In the genomic region with DNA sequence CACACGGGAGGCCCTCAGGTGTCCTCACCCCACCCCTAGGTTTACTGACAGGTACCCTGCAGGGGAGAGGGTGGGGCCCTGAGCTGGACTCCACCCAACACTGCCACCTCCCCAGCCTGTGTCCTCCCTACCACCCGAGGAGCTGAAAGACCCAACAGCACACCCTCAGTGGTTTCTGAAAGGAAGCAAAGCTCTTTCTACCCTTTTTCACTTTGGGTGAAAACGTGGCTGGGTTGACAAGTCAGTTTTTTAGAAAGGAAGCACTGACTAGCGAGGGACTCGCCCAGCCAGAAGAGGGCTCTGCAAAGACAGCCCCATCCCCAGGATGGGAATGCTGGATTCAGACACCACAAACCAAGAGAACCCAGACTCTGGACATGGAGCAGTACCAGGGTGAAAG, we compare ENCODE assay signal across 15 cellular contexts. TPM values are rescaled to one million over a fixed set of nuclear protein-coding genes. Genes with fewer than 3 reads are reported as not detected.
DNase-seq lines count a peak whose midpoint lies in the region; ATAC-seq and TF ChIP-seq lines count a peak whose summit lies in the region.
"Not testable (repeated sequence)": the region's sequence is repeated elsewhere in the genome, so short reads cannot be mapped to it uniquely, and the experiment has no call there.
"Had no signal": no experiment of that assay in that cellular context is flagged by ENCODE, and none has a peak within 500 bp of the region (broad histone marks: within the 10 kb centered on the region; RNA-seq: fewer than 3 reads in every experiment).

No MANE protein-coding gene starts in this region.

- not testable (repeated sequence) for H3K4me3 Mint-ChIP-seq in activated CD4-positive, alpha-beta memory T cell treated with anti-CD3 and anti-CD28 coated beads for 36 hours; endothelial cell (ENCODE audit: unreplicated experiment)
- peak overlapping the region; percentile 18 for H3K4me3 Mint-ChIP-seq in activated naive CD8-positive, alpha-beta T cell treated with anti-CD3 and anti-CD28 coated beads for 36 hours
- H3K4me3 Mint-ChIP-seq in natural killer cell treated with Interleukin-12 subunit alpha and Interleukin-12 subunit beta and Interleukin-15 and Interleukin-18, amount 100 ng/mL, for 72 hours, result peak overlapping the region; percentile 74

- H3K27me3 ChIP-seq in DND-41 (ENCODE audit: insufficient read depth, low read length, poor library complexity); KMS-11 (ENCODE audit: insufficient read depth, low read depth): not testable (repeated sequence)

- not testable (repeated sequence) for DNase-seq in DND-41; activated naive CD8-positive, alpha-beta T cell treated with anti-CD3 and anti-CD28 coated beads for 36 hours; endothelial cell (ENCODE audit: low spot score); natural killer cell treated with Interleukin-12 subunit alpha and Interleukin-12 subunit beta and Interleukin-15 and Interleukin-18, amount 100 ng/mL, for 72 hours (ENCODE audit: low spot score)
- DNase-seq in activated CD4-positive, alpha-beta memory T cell treated with anti-CD3 and anti-CD28 coated beads for 36 hours, result peak; percentile 13

- H3K27ac Mint-ChIP-seq in activated CD4-positive, alpha-beta memory T cell treated with anti-CD3 and anti-CD28 coated beads for 36 hours, result peak overlapping the region; percentile 54
- H3K27ac Mint-ChIP-seq in activated naive CD8-positive, alpha-beta T cell treated with anti-CD3 and anti-CD28 coated beads for 36 hours, result not testable (repeated sequence)
- peak overlapping the region; percentile 5 for H3K27ac Mint-ChIP-seq in endothelial cell (ENCODE audit: unreplicated experiment)
- H3K27ac Mint-ChIP-seq in natural killer cell treated with Interleukin-12 subunit alpha and Interleukin-12 subunit beta and Interleukin-15 and Interleukin-18, amount 100 ng/mL, for 72 hours, result peak overlapping the region; percentile 84 to 93

- not testable (repeated sequence) for H4K20me1 ChIP-seq in DND-41 (ENCODE audit: insufficient read depth, low read length); KMS-11 (ENCODE audit: insufficient read depth)

- CTCF ChIA-PET in activated CD4-positive, alpha-beta memory T cell treated with anti-CD3 and anti-CD28 coated beads for 36 hours (lab: Charles Lee), result not testable (repeated sequence)

- peaks cover 12% of the 10 kb centered on the region for H3K79me2 ChIP-seq in DND-41 (ENCODE audit: insufficient read depth, low read length)
- not testable (repeated sequence) for H3K79me2 ChIP-seq in KMS-11 (ENCODE audit: insufficient read depth, low read depth)

- H2AFZ ChIP-seq in DND-41 (ENCODE audit: low read depth, low read length); KMS-11 (ENCODE audit: low read depth): not testable (repeated sequence)

- not testable (repeated sequence) for H3K9me3 ChIP-seq in DND-41 (ENCODE audit: insufficient read depth, low read length, severe bottlenecking)

- POLR2A ChIA-PET in activated CD4-positive, alpha-beta memory T cell treated with anti-CD3 and anti-CD28 coated beads for 36 hours (lab: Charles Lee), result not testable (repeated sequence)

- H3K4me1 ChIP-seq in DND-41 (ENCODE audit: insufficient read depth, low read length), result peaks cover 36% of the 10 kb centered on the region
- H3K4me1 ChIP-seq in KMS-11 (ENCODE audit: low read depth, poor library complexity, severe bottlenecking), result peaks cover 35% of the 10 kb centered on the region

- H3K27me3 Mint-ChIP-seq in activated CD4-positive, alpha-beta memory T cell treated with anti-CD3 and anti-CD28 coated beads for 36 hours; activated naive CD8-positive, alpha-beta T cell treated with anti-CD3 and anti-CD28 coated beads for 36 hours; endothelial cell (ENCODE audit: unreplicated experiment); natural killer cell treated with Interleukin-12 subunit alpha and Interleukin-12 subunit beta and Interleukin-15 and Interleukin-18, amount 100 ng/mL, for 72 hours: not testable (repeated sequence)

- peaks cover 29% of the 10 kb centered on the region for H3K4me1 Mint-ChIP-seq in activated CD4-positive, alpha-beta memory T cell treated with anti-CD3 and anti-CD28 coated beads for 36 hours (ENCODE audit: low read depth)
- H3K4me1 Mint-ChIP-seq in activated naive CD8-positive, alpha-beta T cell treated with anti-CD3 and anti-CD28 coated beads for 36 hours, result peaks cover 24% of the 10 kb centered on the region
- H3K4me1 Mint-ChIP-seq in endothelial cell (ENCODE audit: unreplicated experiment), result peaks cover 16% of the 10 kb centered on the region
- H3K4me1 Mint-ChIP-seq in natural killer cell treated with Interleukin-12 subunit alpha and Interleukin-12 subunit beta and Interleukin-15 and Interleukin-18, amount 100 ng/mL, for 72 hours (ENCODE audit: low read depth in 2 of 2), result peaks cover 28 to 33% of the 10 kb centered on the region in 2 donors

- H3K4me2 ChIP-seq in DND-41 (ENCODE audit: insufficient read depth, low read length) (peak overlapping the region; percentile 44; the same call in 1 of the 2 replicates), KMS-11 (peak overlapping the region; percentile 45; the same call in 1 of the 2 replicates)

- not testable (repeated sequence) for H3K36me3 Mint-ChIP-seq in activated CD4-positive, alpha-beta memory T cell treated with anti-CD3 and anti-CD28 coated beads for 36 hours; activated naive CD8-positive, alpha-beta T cell treated with anti-CD3 and anti-CD28 coated beads for 36 hours; endothelial cell (ENCODE audit: low read depth, unreplicated experiment); natural killer cell treated with Interleukin-12 subunit alpha and Interleukin-12 subunit beta and Interleukin-15 and Interleukin-18, amount 100 ng/mL, for 72 hours

- not testable (repeated sequence) for H3K9me3 Mint-ChIP-seq in activated CD4-positive, alpha-beta memory T cell treated with anti-CD3 and anti-CD28 coated beads for 36 hours; activated naive CD8-positive, alpha-beta T cell treated with anti-CD3 and anti-CD28 coated beads for 36 hours; endothelial cell (ENCODE audit: unreplicated experiment); natural killer cell treated with Interleukin-12 subunit alpha and Interleukin-12 subunit beta and Interleukin-15 and Interleukin-18, amount 100 ng/mL, for 72 hours

- not testable (repeated sequence) for ATAC-seq in DND-41 (ENCODE audit: insufficient read depth, low read depth); natural killer cell treated with Interleukin-12 subunit alpha and Interleukin-12 subunit beta and Interleukin-15 and Interleukin-18, amount 100 ng/mL, for 72 hours
- ATAC-seq in GM21526 (IDR thresholded peaks at IDR 0.05; ENCODE audit: low FRiP score, unreplicated experiment), result peak; percentile 24

- not testable (repeated sequence) for TF ChIP-seq CTCF in DND-41 (IDR thresholded peaks at IDR 0.05; ENCODE audit: borderline replicate concordance, extremely low read depth, low read length, poor library complexity, severe bottlenecking); KMS-11 (conservative IDR thresholded peaks at IDR 0.05; ENCODE audit: low read depth, low read length); endothelial cell (IDR thresholded peaks at IDR 0.05; ENCODE audit: unreplicated experiment)

- H3K27ac ChIP-seq in DND-41 (ENCODE audit: low read length), result not testable (repeated sequence)
- peak overlapping the region; percentile 85 for H3K27ac ChIP-seq in KMS-11

- H3K4me3 ChIP-seq in DND-41 (ENCODE audit: low read depth in 1 of 2, low read length in 2 of 2); KMS-11 (IDR thresholded peaks at IDR 0.05; ENCODE audit: insufficient read depth, low read depth, low read length): not testable (repeated sequence)

- peaks cover 37% of the 10 kb centered on the region for H3K36me3 ChIP-seq in DND-41 (ENCODE audit: insufficient read depth, low read length)
- H3K36me3 ChIP-seq in KMS-11 (ENCODE audit: insufficient read depth), result not testable (repeated sequence)

- H3K9ac ChIP-seq in DND-41 (ENCODE audit: low read depth, low read length), result not testable (repeated sequence)
- peak overlapping the region; percentile 67; the same call in 1 of the 2 replicates for H3K9ac ChIP-seq in KMS-11

- intact Hi-C loops in activated CD4-positive, alpha-beta memory T cell treated with anti-CD3 and anti-CD28 coated beads for 36 hours (cut with micrococcal nuclease), result not testable (repeated sequence)

RNA-seq across cellular contexts. Expression of gene IDS, which starts 2.2 kb away (rescaled TPM):
- 10 to 100 TPM; 71.6 to 72.2 TPM for total RNA-seq in activated CD4-positive, alpha-beta memory T cell treated with anti-CD3 and anti-CD28 coated beads for 36 hours
- 10 to 100 TPM; 38.5 to 38.8 TPM for total RNA-seq in activated naive CD8-positive, alpha-beta T cell treated with anti-CD3 and anti-CD28 coated beads for 36 hours
- 99.2 TPM for total RNA-seq in endothelial cell (ENCODE audit: unreplicated experiment)
- total RNA-seq in natural killer cell treated with Interleukin-12 subunit alpha and Interleukin-12 subunit beta and Interleukin-15 and Interleukin-18, amount 100 ng/mL, for 72 hours, result 100 to 1,000 TPM in 1 of 2 donors, 10 to 100 TPM in 1; 96.0 to 129 TPM

RNA-seq across cellular contexts. Expression of gene EOLA1, which starts 37.9 kb away (rescaled TPM):
- 10 to 100 TPM; 22.1 to 24.7 TPM for total RNA-seq in activated CD4-positive, alpha-beta memory T cell treated with anti-CD3 and anti-CD28 coated beads for 36 hours
- total RNA-seq in activated naive CD8-positive, alpha-beta T cell treated with anti-CD3 and anti-CD28 coated beads for 36 hours, result 10 to 100 TPM; 26.8 to 30.5 TPM
- 57.4 TPM for total RNA-seq in endothelial cell (ENCODE audit: unreplicated experiment)
- 10 to 100 TPM; 32.1 to 35.0 TPM for total RNA-seq in natural killer cell treated with Interleukin-12 subunit alpha and Interleukin-12 subunit beta and Interleukin-15 and Interleukin-18, amount 100 ng/mL, for 72 hours

RNA-seq across cellular contexts. Expression of gene HSFX3, which starts 46.8 kb away (rescaled TPM):
- not detected for total RNA-seq in activated CD4-positive, alpha-beta memory T cell treated with anti-CD3 and anti-CD28 coated beads for 36 hours
- not detected for total RNA-seq in activated naive CD8-positive, alpha-beta T cell treated with anti-CD3 and anti-CD28 coated beads for 36 hours
- total RNA-seq in endothelial cell (ENCODE audit: unreplicated experiment), result not detected
- total RNA-seq in natural killer cell treated with Interleukin-12 subunit alpha and Interleukin-12 subunit beta and Interleukin-15 and Interleukin-18, amount 100 ng/mL, for 72 hours, result not detected
- total RNA-seq: bronchial epithelial cell, Caco-2, glomerular endothelial cell, HT1080, liver, mononuclear cell, progenitor cell of endocrine pancreas, sigmoid colon had no signal
